ENCODE assay signal across 9 cellular contexts in the genomic region with DNA sequence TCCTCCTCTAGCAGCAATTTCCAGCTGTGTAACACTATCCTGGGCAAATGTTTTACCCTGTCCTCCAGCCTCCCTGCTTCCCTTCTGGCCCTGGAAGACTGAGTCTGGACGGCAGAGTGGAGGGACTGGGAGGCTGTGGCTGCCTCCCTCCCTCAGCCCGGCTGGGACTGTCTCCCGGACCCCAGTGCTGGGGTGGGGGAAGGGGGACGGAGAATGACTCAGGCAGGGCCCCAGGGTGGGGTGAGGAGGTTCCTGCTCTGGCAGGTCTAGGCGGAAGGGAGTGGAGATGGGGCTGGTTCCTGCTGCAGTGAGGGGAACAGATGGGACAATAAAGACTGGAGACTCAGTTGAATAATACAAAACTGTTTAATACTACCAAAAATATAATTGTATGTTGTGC. TPM values are rescaled to one million over a fixed set of nuclear protein-coding genes. Genes with fewer than 3 reads are reported as not detected.
DNase-seq lines count a peak whose midpoint lies in the region; ATAC-seq and TF ChIP-seq lines count a peak whose summit lies in the region.
"Had no signal": no experiment of that assay in that cellular context is flagged by ENCODE, and none has a peak within 500 bp of the region (broad histone marks: within the 10 kb centered on the region; RNA-seq: fewer than 3 reads in every experiment).

No MANE protein-coding gene starts in this region.

- H3K9me3 ChIP-seq in HCT116 (ENCODE audit: control insufficient read depth in 1 of 2, insufficient read depth in 1 of 2, low read depth in 1 of 2, low read length in 2 of 2) (no peaks in the 10 kb centered on the region), fibroblast of lung (ENCODE audit: control insufficient read depth, insufficient read depth, low read depth, low read length) (no peaks in the 10 kb centered on the region), skeletal muscle satellite cell (replicated peaks; ENCODE audit: low read length) (no peaks in the 10 kb centered on the region)
- no peaks in the 10 kb centered on the region for H3K9me3 ChIP-seq in CD8-positive, alpha-beta T cell (ENCODE audit: low read length)

- intact Hi-C loops in HCT116 (cut with micrococcal nuclease), result no loop called here
- intact Hi-C loops in CD8-positive, alpha-beta T cell (cut with DNase I, micrococcal nuclease), result loop anchor here (2.0 to 10.0 kb wide), 4 partner anchors 15 to 543 kb away; partner anchors contain the start of gene SLC16A11 (in 1 of the 2)

- H3K4me2 ChIP-seq in HCT116 (ENCODE audit: low read length), result no peak overlapping the region
- H3K4me2 ChIP-seq in fibroblast of lung (ENCODE audit: extremely low read depth, insufficient read depth, low read length), result peak overlapping the region; percentile 94
- peak overlapping the region; percentile 26 for H3K4me2 ChIP-seq in skeletal muscle satellite cell (ENCODE audit: low read length)

- TF ChIP-seq CTCF in HCT116 (IDR thresholded peaks at IDR 0.05 in 2 of 3, conservative IDR thresholded peaks at IDR 0.05 in 1 of 3; ENCODE audit: borderline replicate concordance in 1 of 3, insufficient read depth in 1 of 3, low read depth in 2 of 3, low read length in 2 of 3) (no peak), fibroblast of lung (conservative IDR thresholded peaks at IDR 0.05 in 1 of 2, IDR thresholded peaks at IDR 0.05 in 1 of 2; ENCODE audit: low read depth in 1 of 2, low read length in 2 of 2) (no peak)
- TF ChIP-seq CTCF in CD8-positive, alpha-beta T cell (IDR thresholded peaks at IDR 0.05), result no peak

- H3K27me3 Mint-ChIP-seq in CD8-positive, alpha-beta T cell (ENCODE audit: low read depth), result no peaks in the 10 kb centered on the region

- H3K9me3 Mint-ChIP-seq in CD8-positive, alpha-beta T cell, result no peaks in the 10 kb centered on the region
- H3K9me3 Mint-ChIP-seq: natural killer cell had no signal

- H4K20me1 ChIP-seq in HCT116 (ENCODE audit: insufficient read depth), result no peaks in the 10 kb centered on the region
- H4K20me1 ChIP-seq in fibroblast of lung (ENCODE audit: control insufficient read depth, extremely low read depth, insufficient read depth, low read length), result no peaks in the 10 kb centered on the region

- RAD21 ChIA-PET in HCT116 (lab: Charles Lee; ENCODE audit: low non-redundant PET in 1 of 2, low total read pairs in 2 of 2, uncharacterized antibody in 2 of 2, unreplicated experiment in 2 of 2), result no interaction called here

- DNase-seq in HCT116 (ENCODE audit: low read depth, low spot score) (no peak), fibroblast of lung (ENCODE audit: low read depth in 2 of 2) (peak in 1 of 2 donors; percentile 54), AG20443 (ENCODE audit: low spot score) (no peak)
- DNase-seq in CD8-positive, alpha-beta T cell, result no peak
- DNase-seq: natural killer cell had no signal

- no peak overlapping the region for H3K27ac Mint-ChIP-seq in CD8-positive, alpha-beta T cell

- TF ChIP-seq RAD21 in HCT116 (IDR thresholded peaks at IDR 0.05; ENCODE audit: low read depth), result no peak

- H2AFZ ChIP-seq in HCT116 (ENCODE audit: low read depth, low read length, poor library complexity, severe bottlenecking) (no peak overlapping the region), fibroblast of lung (ENCODE audit: low read length) (no peak overlapping the region)

- H3K4me1 Mint-ChIP-seq in CD8-positive, alpha-beta T cell (ENCODE audit: low read depth), result peaks cover 23% of the 10 kb centered on the region

- H3K4me3 ChIP-seq in HCT116 (replicated peaks in 1 of 2; ENCODE audit: low read depth in 1 of 2, low read length in 2 of 2) (no peak overlapping the region), fibroblast of lung (replicated peaks in 1 of 4; ENCODE audit: control extremely low read depth in 1 of 4, insufficient read depth in 1 of 4, low read depth in 3 of 4, low read length in 4 of 4) (peak overlapping the region in 1 of 4 experiments; percentile 43), skeletal muscle satellite cell (ENCODE audit: low read length) (no peak overlapping the region)
- no peak overlapping the region for H3K4me3 ChIP-seq in CD8-positive, alpha-beta T cell (ENCODE audit: low read depth, low read length)

- H3K27me3 ChIP-seq in HCT116 (ENCODE audit: insufficient read depth, low read length) (no peaks in the 10 kb centered on the region), fibroblast of lung (ENCODE audit: control insufficient read depth, insufficient read depth, low read length) (no peaks in the 10 kb centered on the region), skeletal muscle satellite cell (ENCODE audit: control insufficient read depth, insufficient read depth, low read length) (no peaks in the 10 kb centered on the region)
- no peaks in the 10 kb centered on the region for H3K27me3 ChIP-seq in CD8-positive, alpha-beta T cell (ENCODE audit: insufficient read depth, low read length)

- H3K9ac ChIP-seq in HCT116 (ENCODE audit: low read length), result no peak overlapping the region
- peak overlapping the region; percentile 24 for H3K9ac ChIP-seq in fibroblast of lung (ENCODE audit: insufficient read depth, low read length)
- H3K9ac ChIP-seq in skeletal muscle satellite cell (ENCODE audit: low read depth, low read length), result peak overlapping the region; percentile 14

- peaks cover 17 to 31% of the 10 kb centered on the region in 2 experiments; a peak in 3 of 4 replicates for H3K36me3 ChIP-seq in HCT116 (ENCODE audit: control insufficient read depth in 1 of 2, insufficient read depth in 2 of 2, low read length in 2 of 2)
- H3K36me3 ChIP-seq in fibroblast of lung (ENCODE audit: control insufficient read depth, insufficient read depth, low read length), result peaks cover 23% of the 10 kb centered on the region
- H3K36me3 ChIP-seq in skeletal muscle satellite cell (ENCODE audit: insufficient read depth, low read length), result peaks cover 30% of the 10 kb centered on the region
- H3K36me3 ChIP-seq in CD8-positive, alpha-beta T cell (ENCODE audit: insufficient read depth, low read length), result peaks cover 16% of the 10 kb centered on the region

- H3K36me3 Mint-ChIP-seq in CD8-positive, alpha-beta T cell, result peaks cover 51% of the 10 kb centered on the region
- H3K36me3 Mint-ChIP-seq: natural killer cell had no signal

- H3K79me2 ChIP-seq in HCT116 (ENCODE audit: insufficient read depth, low read length), result peaks cover 35% of the 10 kb centered on the region
- peaks cover 28% of the 10 kb centered on the region for H3K79me2 ChIP-seq in fibroblast of lung (ENCODE audit: control insufficient read depth, insufficient read depth, low read length)

- POLR2A ChIA-PET in HCT116 (lab: Charles Lee), result no interaction called here
- POLR2A ChIA-PET in CD8-positive, alpha-beta T cell (lab: Charles Lee), result no interaction called here

- CTCF ChIA-PET in HCT116 (lab: Charles Lee), result interaction anchor here (4.9 kb wide), 1 partner anchor 100 kb away, joined by 39 read pairs; the partner anchor contains the start of genes TP53 and WRAP53
- CTCF ChIA-PET in CD8-positive, alpha-beta T cell (lab: Charles Lee), result interaction anchor here (1.0 to 5.6 kb wide), 8 partner anchors 14 to 233 kb away, joined by 3 to 35 read pairs (median 10); partner anchors contain the start of genes SENP3, TMEM95, TP53 and WRAP53

- no peak for TF ChIP-seq POLR2A in HCT116 (IDR thresholded peaks at IDR 0.05; ENCODE audit: borderline replicate concordance, extremely low read depth, insufficient read depth, insufficient read length)

- no peak overlapping the region for H3K4me3 Mint-ChIP-seq in CD8-positive, alpha-beta T cell

- H3K4me1 ChIP-seq in HCT116 (ENCODE audit: control insufficient read depth in 1 of 2, insufficient read depth in 2 of 2, low read length in 2 of 2) (peaks cover 7 to 40% of the 10 kb centered on the region in 2 experiments), fibroblast of lung (ENCODE audit: control insufficient read depth, extremely low read depth, insufficient read depth, low read length) (peaks cover 52% of the 10 kb centered on the region), skeletal muscle satellite cell (ENCODE audit: control insufficient read depth, insufficient read depth, low read length) (peaks cover 58% of the 10 kb centered on the region)
- peaks cover 23% of the 10 kb centered on the region for H3K4me1 ChIP-seq in CD8-positive, alpha-beta T cell (ENCODE audit: insufficient read depth, low read length)

- ATAC-seq in HCT116, result no peak
- peak; percentile 0; the same call in 2 of the 3 replicates for ATAC-seq in SK-N-SH treated with all-trans-retinoic acid at 6 μM for 48 hours
- no peak for ATAC-seq in HG03095 (IDR thresholded peaks at IDR 0.05; ENCODE audit: unreplicated experiment)
- no peak for ATAC-seq in CD8-positive, alpha-beta T cell
- ATAC-seq: natural killer cell had no signal

- H3K9me2 ChIP-seq in HCT116 (ENCODE audit: insufficient read depth), result no peaks in the 10 kb centered on the region

- BruUV-seq in HCT116 (replicated peaks; lab: Mats Ljungman, UMichigan), result no TSS peak

- 0 out of 2 replicates have a peak overlapping the region, but pooled peaks have one; percentile 53 for H3K27ac ChIP-seq in HCT116 (ENCODE audit: low read depth, low read length)
- peak overlapping the region; percentile 78 for H3K27ac ChIP-seq in fibroblast of lung (ENCODE audit: insufficient read depth, low read length)
- H3K27ac ChIP-seq in CD8-positive, alpha-beta T cell (ENCODE audit: low read depth, low read length), result no peak overlapping the region
- H3K27ac ChIP-seq: VCaP had no signal

RNA-seq across cellular contexts. Expression of gene SOX15, which starts 2.1 kb away (rescaled TPM):
- total RNA-seq in HCT116 (2021; ENCODE audit: unreplicated experiment) (0.69 TPM), fibroblast of lung (under 0.01 and 0.50 TPM in 2 replicates)
- 1.0 and 1.2 TPM in 2 replicates for polyA plus RNA-seq in HCT116 (2012)
- 0.36 and 0.78 TPM in 2 replicates for polyA plus RNA-seq in fibroblast of lung
- 0.64 and 3.4 TPM in 2 replicates for polyA plus RNA-seq in fibroblast of lung (2012)
- polyA minus RNA-seq in fibroblast of lung (ENCODE audit: low replicate concordance), result 2.5 TPM in 1 of 2 replicates, not detected in the other
- 0.51 TPM in 1 of 2 replicates, not detected in the other for total RNA-seq in skeletal muscle satellite cell (2012; rRNA removed)
- total RNA-seq in CD8-positive, alpha-beta T cell, result not detected

RNA-seq across cellular contexts. Expression of gene MPDU1, which starts 4.2 kb away (rescaled TPM):
- total RNA-seq in HCT116 (2021; ENCODE audit: unreplicated experiment), result 50.9 TPM
- 49.0 and 52.0 TPM in 2 replicates for polyA plus RNA-seq in HCT116 (2012)
- 29.5 and 51.9 TPM in 2 replicates for total RNA-seq in fibroblast of lung
- polyA plus RNA-seq in fibroblast of lung, result 107 and 172 TPM in 2 replicates
- polyA plus RNA-seq in fibroblast of lung (2012), result 69.8 and 100 TPM in 2 replicates
- polyA minus RNA-seq in fibroblast of lung (ENCODE audit: low replicate concordance), result 214 and 261 TPM in 2 replicates
- 124 and 175 TPM in 2 replicates for total RNA-seq in skeletal muscle satellite cell (2012; rRNA removed)
- total RNA-seq in CD8-positive, alpha-beta T cell, result 10 to 100 TPM; 16.6 to 17.2 TPM

RNA-seq across cellular contexts. Expression of gene CD68, which starts 8.4 kb away (rescaled TPM):
- total RNA-seq in HCT116 (2021; ENCODE audit: unreplicated experiment) (7.0 TPM), fibroblast of lung (16.2 and 29.4 TPM in 2 replicates)
- 68.4 and 90.6 TPM in 2 replicates for polyA plus RNA-seq in HCT116 (2012)
- 90.4 and 250 TPM in 2 replicates for polyA plus RNA-seq in fibroblast of lung
- 82.0 and 162 TPM in 2 replicates for polyA plus RNA-seq in fibroblast of lung (2012)
- 178 and 296 TPM in 2 replicates for polyA minus RNA-seq in fibroblast of lung (ENCODE audit: low replicate concordance)
- total RNA-seq in skeletal muscle satellite cell (2012; rRNA removed), result 17.5 and 19.2 TPM in 2 replicates
- under 1 TPM in 1 of 2 experiments, not detected in 1; 0.62 TPM for total RNA-seq in CD8-positive, alpha-beta T cell

RNA-seq across cellular contexts. Expression of gene SENP3, which starts 26.1 kb away (rescaled TPM):
- total RNA-seq in HCT116 (2021; ENCODE audit: unreplicated experiment) (73.8 TPM), fibroblast of lung (65.5 and 66.2 TPM in 2 replicates)
- polyA plus RNA-seq in HCT116 (2012), result 43.9 and 51.1 TPM in 2 replicates
- polyA plus RNA-seq in fibroblast of lung, result 67.6 and 118 TPM in 2 replicates
- polyA plus RNA-seq in fibroblast of lung (2012), result 35.6 and 48.8 TPM in 2 replicates
- 76.0 and 122 TPM in 2 replicates for polyA minus RNA-seq in fibroblast of lung (ENCODE audit: low replicate concordance)
- 73.3 and 90.0 TPM in 2 replicates for total RNA-seq in skeletal muscle satellite cell (2012; rRNA removed)
- total RNA-seq in CD8-positive, alpha-beta T cell, result 10 to 100 TPM; 31.9 to 35.9 TPM

RNA-seq across cellular contexts. Expression of gene FXR2, which starts 26.9 kb away (rescaled TPM):
- total RNA-seq in HCT116 (2021; ENCODE audit: unreplicated experiment), result 49.7 TPM
- polyA plus RNA-seq in HCT116 (2012), result 47.9 and 56.0 TPM in 2 replicates
- total RNA-seq in fibroblast of lung, result 39.8 and 46.6 TPM in 2 replicates
- 22.0 and 28.1 TPM in 2 replicates for polyA plus RNA-seq in fibroblast of lung
- 20.7 and 30.8 TPM in 2 replicates for polyA plus RNA-seq in fibroblast of lung (2012)
- polyA minus RNA-seq in fibroblast of lung (ENCODE audit: low replicate concordance), result 106 and 122 TPM in 2 replicates
- total RNA-seq in skeletal muscle satellite cell (2012; rRNA removed), result 29.4 and 33.4 TPM in 2 replicates
- 10 to 100 TPM; 18.8 to 21.7 TPM for total RNA-seq in CD8-positive, alpha-beta T cell
